ENCODE assay signal across 1 cellular context in genomic region chr6:140663772-140664171, GRCh38.
TF ChIP-seq lines count a peak whose summit lies in the region.

No MANE protein-coding gene starts in this region.

TF ChIP-seq in HCT116, 20 proteins besides CTCF, POLR2A, EP300 and RAD21 (continued from another document):
- TF ChIP-seq POLR2AphosphoS5 (IDR thresholded peaks at IDR 0.05; ENCODE audit: low read depth, low read length) (no peak), YY1 (IDR thresholded peaks at IDR 0.05; ENCODE audit: extremely low read depth, insufficient replicate concordance, low read depth, low read length) (no peak), FOSL1 (IDR thresholded peaks at IDR 0.05; ENCODE audit: low read depth) (no peak), ZNF274 (IDR thresholded peaks at IDR 0.05; ENCODE audit: low read depth, low read length) (no peak), ATF3 (IDR thresholded peaks at IDR 0.05) (no peak), ZFX (IDR thresholded peaks at IDR 0.05) (no peak), ELF1 (IDR thresholded peaks at IDR 0.05; ENCODE audit: borderline replicate concordance, low read depth) (no peak), TCF7L2 (IDR thresholded peaks at IDR 0.05; ENCODE audit: borderline replicate concordance, extremely low read depth, insufficient read depth, insufficient read length) (no peak), CEBPB (IDR thresholded peaks at IDR 0.05; ENCODE audit: low read depth) (no peak), REST (IDR thresholded peaks at IDR 0.05; ENCODE audit: low read depth) (no peak), SRF (IDR thresholded peaks at IDR 0.05; ENCODE audit: low read depth) (no peak), CBX3 (IDR thresholded peaks at IDR 0.05; ENCODE audit: low read depth) (no peak), JUND (IDR thresholded peaks at IDR 0.05) (no peak), EGR1 (IDR thresholded peaks at IDR 0.05; ENCODE audit: low read depth) (no peak), ZBTB33 (IDR thresholded peaks at IDR 0.05; ENCODE audit: extremely low read depth, insufficient replicate concordance, low read length) (no peak), SP1 (IDR thresholded peaks at IDR 0.05; ENCODE audit: low read depth) (no peak)
